2 cellular contexts compared by ENCODE assay signal in genomic region chr22:23772315-23773246, GRCh38.
TF ChIP-seq lines count a peak whose summit lies in the region.

Gene MMP11 (plus strand): TSS chr22:23772849. CDS start chr22:23772871, 22 bp downstream.

TF ChIP-seq in IMR-90, 13 proteins besides CTCF, POLR2A, EP300 and RAD21:
- TF ChIP-seq USF2 (IDR thresholded peaks at IDR 0.05; ENCODE audit: low read depth, low read length) (no peak), MAFK (IDR thresholded peaks at IDR 0.05; ENCODE audit: low read depth, low read length) (no peak), MXI1 (IDR thresholded peaks at IDR 0.05; ENCODE audit: borderline replicate concordance, low read depth, low read length) (no peak), ELK1 (IDR thresholded peaks at IDR 0.05; ENCODE audit: borderline replicate concordance, low read depth, low read length) (no peak), CEBPB (IDR thresholded peaks at IDR 0.05; ENCODE audit: low read depth, low read length) (no peak), NFE2L2 (IDR thresholded peaks at IDR 0.05; ENCODE audit: low read depth, low read length) (no peak), MAZ (IDR thresholded peaks at IDR 0.05; ENCODE audit: borderline replicate concordance, low read depth, low read length) (no peak), SMC3 (IDR thresholded peaks at IDR 0.05; ENCODE audit: low read depth, low read length) (no peak), RFX5 (IDR thresholded peaks at IDR 0.05; ENCODE audit: low read depth, low read length) (no peak), CHD1 (IDR thresholded peaks at IDR 0.05; ENCODE audit: low read depth, low read length) (no peak), RCOR1 (IDR thresholded peaks at IDR 0.05; ENCODE audit: insufficient replicate concordance, low read length) (no peak)
TF ChIP-seq in IMR-90: peak in this region for 0.

TF ChIP-seq in HepG2, 621 proteins besides CTCF, POLR2A, EP300 and RAD21 (continues in another document):
- TF ChIP-seq ZNF367 (CRISPR knock-in tag; IDR thresholded peaks at IDR 0.05; ENCODE audit: borderline replicate concordance) (no peak), ZNF646 (CRISPR knock-in tag; IDR thresholded peaks at IDR 0.05) (no peak), ZNF281 (CRISPR knock-in tag; IDR thresholded peaks at IDR 0.05; ENCODE audit: borderline replicate concordance) (peak; percentile 68), ZMYM3 (CRISPR knock-in tag; IDR thresholded peaks at IDR 0.05) (no peak), ZNF12 (CRISPR knock-in tag; IDR thresholded peaks at IDR 0.05) (no peak), ZNF512B (CRISPR knock-in tag; IDR thresholded peaks at IDR 0.05; ENCODE audit: borderline replicate concordance) (no peak), RBAK (CRISPR knock-in tag; IDR thresholded peaks at IDR 0.05) (no peak), RFX3 (CRISPR knock-in tag; IDR thresholded peaks at IDR 0.05) (no peak), RFXAP (CRISPR knock-in tag; IDR thresholded peaks at IDR 0.05; ENCODE audit: borderline replicate concordance) (no peak), ZSCAN22 (CRISPR knock-in tag; IDR thresholded peaks at IDR 0.05) (no peak), RNF2 (conservative IDR thresholded peaks at IDR 0.05; ENCODE audit: low read depth) (no peak), ZNF781 (CRISPR knock-in tag; IDR thresholded peaks at IDR 0.05; ENCODE audit: borderline replicate concordance, not compliant biosample characterization) (no peak), CBX1 (IDR thresholded peaks at IDR 0.05; ENCODE audit: low read depth) (no peak), MAFF (IDR thresholded peaks at IDR 0.05; ENCODE audit: low read depth, low read length) (no peak), ZBTB40 (IDR thresholded peaks at IDR 0.05) (no peak), ZBTB40 (CRISPR knock-in tag; IDR thresholded peaks at IDR 0.05) (no peak), ZNF326 (CRISPR knock-in tag; IDR thresholded peaks at IDR 0.05; ENCODE audit: borderline replicate concordance) (no peak), ZNF614 (CRISPR knock-in tag; IDR thresholded peaks at IDR 0.05; ENCODE audit: borderline replicate concordance) (no peak), TFAP4 (IDR thresholded peaks at IDR 0.05; ENCODE audit: borderline replicate concordance, low read depth) (no peak), KDM5B (CRISPR knock-in tag; IDR thresholded peaks at IDR 0.05; ENCODE audit: borderline replicate concordance) (peak; percentile 48; the same call in 1 of the 2 replicates), ZNF432 (CRISPR knock-in tag; IDR thresholded peaks at IDR 0.05; ENCODE audit: borderline replicate concordance) (no peak), RXRB (CRISPR knock-in tag; IDR thresholded peaks at IDR 0.05; ENCODE audit: borderline replicate concordance) (no peak), HINFP (CRISPR knock-in tag; IDR thresholded peaks at IDR 0.05; ENCODE audit: low read depth) (no peak), ZNF329 (CRISPR knock-in tag; IDR thresholded peaks at IDR 0.05; ENCODE audit: low read depth) (0 out of 2 replicates have a peak, but pooled peaks have one; percentile 24), SRSF9 (IDR thresholded peaks at IDR 0.05; ENCODE audit: borderline replicate concordance, insufficient read depth, low read depth, low read length, poor library complexity, severe bottlenecking) (no peak), RBM22 (optimal IDR thresholded peaks at IDR 0.05; ENCODE audit: low read length) (no peak), TBP (CRISPR knock-in tag; IDR thresholded peaks at IDR 0.05) (no peak)
